13 cellular contexts compared by ENCODE assay signal in the genomic region with DNA sequence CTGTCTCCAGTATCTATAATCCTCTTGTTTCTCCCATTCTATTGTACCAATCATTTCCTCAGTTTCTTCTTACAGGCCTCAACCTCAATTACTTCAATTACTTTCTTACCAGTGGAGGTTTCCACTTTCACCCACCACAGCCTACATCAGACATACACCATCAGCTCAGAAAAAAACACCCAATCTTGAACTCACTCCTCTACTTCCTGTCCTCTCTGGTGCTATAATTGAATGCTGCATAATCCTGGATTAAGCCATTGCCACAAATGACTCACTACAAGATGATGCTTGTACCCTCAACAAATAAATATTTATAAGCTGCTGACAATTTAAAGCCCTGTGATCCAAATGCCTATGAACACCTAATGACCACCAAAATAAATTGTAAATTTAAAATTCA. TPM values are rescaled to one million over a fixed set of nuclear protein-coding genes. Genes with fewer than 3 reads are reported as not detected.
DNase-seq lines count a peak whose midpoint lies in the region; ATAC-seq and TF ChIP-seq lines count a peak whose summit lies in the region.
"Had no signal": no experiment of that assay in that cellular context is flagged by ENCODE, and none has a peak within 500 bp of the region (broad histone marks: within the 10 kb centered on the region; RNA-seq: fewer than 3 reads in every experiment).

No MANE protein-coding gene starts in this region.

- no peaks in the 10 kb centered on the region for H3K9me3 Mint-ChIP-seq in activated naive CD4-positive, alpha-beta T cell treated with anti-CD3 and anti-CD28 coated beads, Interleukin-2, amount 50 U/mL, for 72 hours

- H3K27me3 ChIP-seq in PC-3 (ENCODE audit: low read length) (no peaks in the 10 kb centered on the region), suprapubic skin (no peaks in the 10 kb centered on the region)
- H3K27me3 ChIP-seq: BE2C, pancreas, uterus had no signal

- peaks cover 26% of the 10 kb centered on the region for H4K20me1 ChIP-seq in PC-3 (ENCODE audit: low read length)

- peaks cover 98% of the 10 kb centered on the region for H3K79me2 ChIP-seq in PC-3 (ENCODE audit: low read length)

- no peak overlapping the region for H3K9ac ChIP-seq in PC-3 (ENCODE audit: low read length)

- H3K36me3 ChIP-seq in PC-3 (ENCODE audit: low read depth, low read length), result 0 out of 2 replicates have a peak, but pooled peaks cover 4% of the 10 kb centered on the region
- no peaks in the 10 kb centered on the region for H3K36me3 ChIP-seq in suprapubic skin
- H3K36me3 ChIP-seq: BE2C, pancreas, uterus had no signal

- no peaks in the 10 kb centered on the region for H3K9me3 ChIP-seq in PC-3 (ENCODE audit: low read length)
- no peaks in the 10 kb centered on the region for H3K9me3 ChIP-seq in suprapubic skin
- H3K9me3 ChIP-seq: BE2C, pancreas, uterus had no signal

- CTCF ChIA-PET in PC-3 (lab: Charles Lee), result interaction anchor here (0.6 kb wide), 1 partner anchor 25 kb away, joined by 5 read pairs; no protein-coding TSS in a partner anchor

- H3K4me2 ChIP-seq in PC-3 (ENCODE audit: low read length), result no peak overlapping the region

- in situ Hi-C loops in GM13977 (cut with MboI; ENCODE audit: low pct_unique_long_range_greater_than_20kb, low sequenced_read_pairs, unreplicated experiment), result no loop called here

- no peak for DNase-seq in activated naive CD4-positive, alpha-beta T cell treated with anti-CD3 and anti-CD28 coated beads, Interleukin-2, amount 50 U/mL, for 72 hours (ENCODE audit: low spot score in 2 of 2)
- no peak for DNase-seq in activated naive CD4-positive, alpha-beta T cell treated with anti-CD3 and anti-CD28 coated beads, Interleukin-2, amount 50 U/mL, for 16 hours
- DNase-seq in PC-3, result peak; percentile 32
- DNase-seq in GM13977 (ENCODE audit: low spot score), result no peak
- DNase-seq in suprapubic skin (ENCODE audit: low spot score in 2 of 2), result no peak
- DNase-seq: BE2C, left cardiac atrium, NCI-H1092 treated with DMSO at 0.1 percent for 48 hours, pancreas, uterus had no signal

- TF ChIP-seq CTCF in PC-3 (conservative IDR thresholded peaks at IDR 0.05; ENCODE audit: low read depth, low read length) (no peak), GM13977 (IDR thresholded peaks at IDR 0.05; ENCODE audit: extremely low read depth, insufficient read depth, missing control alignments) (no peak), suprapubic skin (IDR thresholded peaks at IDR 0.05) (no peak)

- H3K27ac ChIP-seq in PC-3 (ENCODE audit: low read length), result no peak overlapping the region
- no peak overlapping the region for H3K27ac ChIP-seq in suprapubic skin
- H3K27ac ChIP-seq: pancreas, uterus had no signal

- H3K4me1 ChIP-seq in PC-3 (ENCODE audit: insufficient read depth, low read length), result no peaks in the 10 kb centered on the region
- peaks cover 37% of the 10 kb centered on the region for H3K4me1 ChIP-seq in suprapubic skin
- H3K4me1 ChIP-seq: BE2C had no signal

- TF ChIP-seq EP300 in suprapubic skin (IDR thresholded peaks at IDR 0.05), result no peak

- no peaks in the 10 kb centered on the region for H3F3A ChIP-seq in PC-3 (ENCODE audit: low read length, unreplicated experiment)

- H3K4me3 ChIP-seq in PC-3 (ENCODE audit: low read length), result no peak overlapping the region
- H3K4me3 ChIP-seq in suprapubic skin, result no peak overlapping the region
- H3K4me3 ChIP-seq: pancreas, uterus had no signal

- TF ChIP-seq POLR2A in suprapubic skin (IDR thresholded peaks at IDR 0.05), result no peak

- no peaks in the 10 kb centered on the region for H3K36me3 Mint-ChIP-seq in activated naive CD4-positive, alpha-beta T cell treated with anti-CD3 and anti-CD28 coated beads, Interleukin-2, amount 50 U/mL, for 72 hours

- no TSS peak for BruUV-seq in PC-3 (replicated peaks; lab: Mats Ljungman, UMichigan)

- POLR2A ChIA-PET in PC-3 (lab: Charles Lee; ENCODE audit: unreplicated experiment), result no interaction called here

- H3K9me2 ChIP-seq in PC-3 (replicated peaks; ENCODE audit: low read length), result no peaks in the 10 kb centered on the region

- intact Hi-C loops in PC-3 (cut with micrococcal nuclease), result no loop called here

- peak; percentile 82 to 96 for ATAC-seq in activated naive CD4-positive, alpha-beta T cell treated with anti-CD3 and anti-CD28 coated beads, Interleukin-2, amount 50 U/mL, for 72 hours
- ATAC-seq in PC-3 (no peak; the same call in 1 of the 2 replicates), esophagus mucosa (peak; percentile 50), HG03095 (IDR thresholded peaks at IDR 0.05; ENCODE audit: unreplicated experiment) (no peak), HG03342 (IDR thresholded peaks at IDR 0.05; ENCODE audit: unreplicated experiment) (no peak)

- peak overlapping the region in 1 of 2 donors; percentile 31 for H3K27ac Mint-ChIP-seq in activated naive CD4-positive, alpha-beta T cell treated with anti-CD3 and anti-CD28 coated beads, Interleukin-2, amount 50 U/mL, for 72 hours

- H2AFZ ChIP-seq in PC-3 (ENCODE audit: low read length), result no peak overlapping the region

RNA-seq across cellular contexts. Expression of a gene that starts 18.5 kb away (rescaled TPM):
- 10 to 100 TPM; 16.4 to 50.1 TPM for total RNA-seq in activated naive CD4-positive, alpha-beta T cell treated with anti-CD3 and anti-CD28 coated beads, Interleukin-2, amount 50 U/mL, for 72 hours
- total RNA-seq in PC-3 (2014; rRNA removed) (44.1 and 47.2 TPM in 2 replicates), esophagus mucosa (32.2 TPM), suprapubic skin (100 to 1,000 TPM in 1 of 4 donors, 10 to 100 TPM in 3; 65.5 to 214 (median 80.1) TPM)

Comparison
In these comparisons a context has a peak if more than half of its experiments do, and no peak if none do; other contexts are left out.
1. ATAC-seq: peak in activated naive CD4-positive, alpha-beta T cell treated with anti-CD3 and anti-CD28 coated beads, Interleukin-2, amount 50 U/mL, for 72 hours (2 of 2) and esophagus mucosa (single experiment); none in PC-3 (single experiment), HG03095 (single experiment) and HG03342 (single experiment).